In the genomic region with DNA sequence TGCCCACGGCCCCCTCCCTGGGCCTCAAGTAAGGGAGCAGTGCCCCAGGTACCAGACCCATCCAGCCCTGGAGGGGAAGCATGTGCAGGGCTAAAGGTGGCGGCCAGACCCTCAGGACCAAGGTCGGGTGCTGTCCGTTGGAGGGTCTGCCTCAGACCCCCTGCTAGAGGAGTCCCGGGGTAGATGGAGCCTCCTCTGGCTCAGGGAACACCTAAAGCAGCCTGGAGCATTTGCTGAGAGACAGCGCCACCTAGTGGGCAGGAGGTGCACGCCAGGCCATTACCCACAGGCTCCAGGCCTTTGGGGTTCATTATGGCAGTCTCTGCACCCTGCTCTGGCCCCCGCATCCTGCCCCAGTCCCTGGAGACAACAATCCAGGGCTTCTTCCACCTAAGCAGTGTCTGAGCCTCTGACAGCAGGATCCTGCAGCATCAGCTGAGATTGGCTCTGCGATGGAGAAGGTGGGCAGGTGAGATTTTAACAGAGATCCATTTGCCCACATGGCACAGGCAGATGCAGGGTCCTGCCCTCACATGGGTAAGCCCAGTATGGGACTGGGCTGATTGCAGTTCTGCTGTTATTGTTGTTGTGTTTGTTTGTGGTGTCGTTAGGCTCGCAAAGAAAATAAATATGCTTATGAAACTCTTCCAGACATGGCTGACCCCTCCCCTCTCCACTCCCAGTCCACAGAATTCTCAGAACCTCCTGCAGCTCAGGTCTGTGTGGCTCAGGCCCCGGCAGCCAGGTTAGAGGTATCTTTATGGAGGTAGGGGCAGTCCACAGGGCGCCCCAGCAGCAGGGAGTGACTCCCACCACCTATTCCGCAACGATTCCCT, we compare ENCODE assay signal across 8 cellular contexts. TPM values are rescaled to one million over a fixed set of nuclear protein-coding genes. Genes with fewer than 3 reads are reported as not detected.
DNase-seq lines count a peak whose midpoint lies in the region; ATAC-seq and TF ChIP-seq lines count a peak whose summit lies in the region.

No MANE protein-coding gene starts in this region.

- H3K9me2 ChIP-seq in Loucy (replicated peaks; ENCODE audit: low read depth, low read length) = no peaks in the 10 kb centered on the region

- intact Hi-C loops in Right ventricle myocardium inferior (cut with DNase I) = loop anchor here (1.0 to 2.0 kb wide), 3 partner anchors 82 to 240 kb away; no protein-coding TSS in a partner anchor
- intact Hi-C loops in vagina (cut with DNase I) = loop anchor here (5.0 to 10.0 kb wide), 3 partner anchors 85 to 240 kb away; no protein-coding TSS in a partner anchor

- ATAC-seq in GM18861 (IDR thresholded peaks at IDR 0.05; ENCODE audit: unreplicated experiment) = peak; percentile 39
- ATAC-seq in SK-N-SH treated with all-trans-retinoic acid at 6 μM for 48 hours = peak; percentile 97
- peak; percentile 72 for ATAC-seq in Right ventricle myocardium inferior

- no peak overlapping the region for H3K27ac ChIP-seq in vagina

- H3K36me3 ChIP-seq in Loucy (ENCODE audit: insufficient read depth, low read length) (peaks cover 10% of the 10 kb centered on the region; the same call in 1 of the 2 replicates), vagina (peaks cover 0 to 15% of the 10 kb centered on the region in 2 donors)

- peaks cover 12% of the 10 kb centered on the region for H3K4me1 Mint-ChIP-seq in activated naive CD4-positive, alpha-beta T cell treated with anti-CD3 and anti-CD28 coated beads, Interleukin-2, amount 10 ng/mL, durations not matched to agents 7 days and 5 days
- no peaks in the 10 kb centered on the region for H3K4me1 Mint-ChIP-seq in progenitor cell of endocrine pancreas (ENCODE audit: low read depth)

- DNase-seq in AG08395 (ENCODE audit: low spot score) = peak; percentile 84
- peak; percentile 92 for DNase-seq in activated naive CD4-positive, alpha-beta T cell treated with anti-CD3 and anti-CD28 coated beads, Interleukin-2, amount 10 ng/mL, durations not matched to agents 7 days and 5 days
- DNase-seq in Right ventricle myocardium inferior (ENCODE audit: missing footprints) = peak; percentile 90
- DNase-seq in progenitor cell of endocrine pancreas (ENCODE audit: low spot score, unreplicated experiment) = peak; percentile 77
- no peak for DNase-seq in vagina (ENCODE audit: extremely low spot score in 2 of 2)

- no peak overlapping the region for H3K4me3 Mint-ChIP-seq in activated naive CD4-positive, alpha-beta T cell treated with anti-CD3 and anti-CD28 coated beads, Interleukin-2, amount 10 ng/mL, durations not matched to agents 7 days and 5 days
- no peak overlapping the region for H3K4me3 Mint-ChIP-seq in progenitor cell of endocrine pancreas (ENCODE audit: low read depth)

- H4K20me1 ChIP-seq in Loucy (ENCODE audit: insufficient read depth, low read length, poor library complexity, severe bottlenecking) = no peaks in the 10 kb centered on the region

- no peaks in the 10 kb centered on the region for H3K9me3 Mint-ChIP-seq in activated naive CD4-positive, alpha-beta T cell treated with anti-CD3 and anti-CD28 coated beads, Interleukin-2, amount 10 ng/mL, durations not matched to agents 7 days and 5 days
- no peaks in the 10 kb centered on the region for H3K9me3 Mint-ChIP-seq in progenitor cell of endocrine pancreas (ENCODE audit: low read depth)

- no peaks in the 10 kb centered on the region for H3K4me1 ChIP-seq in Loucy (ENCODE audit: insufficient read depth, low read length, poor library complexity, severe bottlenecking)
- peaks cover 48% of the 10 kb centered on the region for H3K4me1 ChIP-seq in vagina

- no peaks in the 10 kb centered on the region for H3K27me3 ChIP-seq in Loucy (ENCODE audit: insufficient read depth, low read length, poor library complexity, severe bottlenecking)
- no peaks in the 10 kb centered on the region for H3K27me3 ChIP-seq in vagina

- no peaks in the 10 kb centered on the region for H3K36me3 Mint-ChIP-seq in activated naive CD4-positive, alpha-beta T cell treated with anti-CD3 and anti-CD28 coated beads, Interleukin-2, amount 10 ng/mL, durations not matched to agents 7 days and 5 days
- peaks cover 5% of the 10 kb centered on the region for H3K36me3 Mint-ChIP-seq in progenitor cell of endocrine pancreas (ENCODE audit: insufficient read depth)

- no peak overlapping the region for H3K9ac ChIP-seq in Loucy (ENCODE audit: low read depth, low read length, poor library complexity, severe bottlenecking)

- CTCF ChIA-PET in activated naive CD4-positive, alpha-beta T cell treated with anti-CD3 and anti-CD28 coated beads, Interleukin-2, amount 10 ng/mL, durations not matched to agents 7 days and 5 days (lab: Charles Lee) = interaction anchor here (0.6 to 19.8 kb wide), 15 partner anchors 7 to 376 kb away, joined by 3 to 314 read pairs (median 5); no protein-coding TSS in a partner anchor

- TF ChIP-seq CTCF in Loucy (conservative IDR thresholded peaks at IDR 0.05; ENCODE audit: low read length) (peak; percentile 96), progenitor cell of endocrine pancreas (IDR thresholded peaks at IDR 0.05; ENCODE audit: unreplicated experiment) (peak; percentile 97), vagina (IDR thresholded peaks at IDR 0.05) (peak; percentile 79 to 97 (median 95))

- no peaks in the 10 kb centered on the region for H3K79me2 ChIP-seq in Loucy (ENCODE audit: insufficient read depth, low read length)

- TF ChIP-seq POLR2A in vagina (IDR thresholded peaks at IDR 0.05) = no peak

- H3K27ac Mint-ChIP-seq in activated naive CD4-positive, alpha-beta T cell treated with anti-CD3 and anti-CD28 coated beads, Interleukin-2, amount 10 ng/mL, durations not matched to agents 7 days and 5 days = no peak overlapping the region
- H3K27ac Mint-ChIP-seq in progenitor cell of endocrine pancreas = no peak overlapping the region

- H3K4me2 ChIP-seq in Loucy (ENCODE audit: low read depth, low read length, poor library complexity, severe bottlenecking) = no peak overlapping the region

- H3F3A ChIP-seq in Loucy (ENCODE audit: low read depth) = no peaks in the 10 kb centered on the region

- H3K9me3 ChIP-seq in Loucy (ENCODE audit: insufficient read depth, low read depth, low read length) = no peaks in the 10 kb centered on the region
- no peaks in the 10 kb centered on the region for H3K9me3 ChIP-seq in vagina

- H3K4me3 ChIP-seq in Loucy (ENCODE audit: low read length, poor library complexity, severe bottlenecking) (no peak overlapping the region), vagina (no peak overlapping the region)

- peaks cover under 1% of the 10 kb centered on the region for H3K27me3 Mint-ChIP-seq in activated naive CD4-positive, alpha-beta T cell treated with anti-CD3 and anti-CD28 coated beads, Interleukin-2, amount 10 ng/mL, durations not matched to agents 7 days and 5 days
- H3K27me3 Mint-ChIP-seq in progenitor cell of endocrine pancreas = no peaks in the 10 kb centered on the region

- H2AFZ ChIP-seq in Loucy (ENCODE audit: low read length) = no peak overlapping the region

TF ChIP-seq in SK-N-SH treated with all-trans-retinoic acid at 6 μM for 48 hours, 23 proteins besides CTCF, POLR2A, EP300 and RAD21:
- no peak for TF ChIP-seq ZNF565 (CRISPR knock-in tag; conservative IDR thresholded peaks at IDR 0.05; ENCODE audit: low read depth)

RNA-seq across cellular contexts. Expression of gene CTNNBIP1, which starts 42.4 kb away (rescaled TPM):
- total RNA-seq in Right ventricle myocardium inferior (50.6 TPM), progenitor cell of endocrine pancreas (74.9 and 79.9 TPM in 2 replicates), vagina (44.7 TPM)

RNA-seq across cellular contexts. Expression of gene CLSTN1, which starts 43.9 kb away (rescaled TPM):
- total RNA-seq in Right ventricle myocardium inferior (52.3 TPM), progenitor cell of endocrine pancreas (128 and 130 TPM in 2 replicates), vagina (96.5 TPM)

Comparison
In these comparisons a context has a peak if more than half of its experiments do, and no peak if none do; other contexts are left out.
1. DNase-seq: peak in AG08395 (single experiment), activated naive CD4-positive, alpha-beta T cell treated with anti-CD3 and anti-CD28 coated beads, Interleukin-2, amount 10 ng/mL, durations not matched to agents 7 days and 5 days (single experiment), Right ventricle myocardium inferior (single experiment) and progenitor cell of endocrine pancreas (single experiment); none in vagina (0 of 2).
2. ATAC-seq: peak in every context shown above with its lines; median percentile 97 in SK-N-SH treated with all-trans-retinoic acid at 6 μM for 48 hours; 72 in Right ventricle myocardium inferior; 39 in GM18861.
3. Peak in every context shown above with its lines, with median percentiles within 50 percentile points of each other: CTCF ChIP-seq.